In the genomic region with DNA sequence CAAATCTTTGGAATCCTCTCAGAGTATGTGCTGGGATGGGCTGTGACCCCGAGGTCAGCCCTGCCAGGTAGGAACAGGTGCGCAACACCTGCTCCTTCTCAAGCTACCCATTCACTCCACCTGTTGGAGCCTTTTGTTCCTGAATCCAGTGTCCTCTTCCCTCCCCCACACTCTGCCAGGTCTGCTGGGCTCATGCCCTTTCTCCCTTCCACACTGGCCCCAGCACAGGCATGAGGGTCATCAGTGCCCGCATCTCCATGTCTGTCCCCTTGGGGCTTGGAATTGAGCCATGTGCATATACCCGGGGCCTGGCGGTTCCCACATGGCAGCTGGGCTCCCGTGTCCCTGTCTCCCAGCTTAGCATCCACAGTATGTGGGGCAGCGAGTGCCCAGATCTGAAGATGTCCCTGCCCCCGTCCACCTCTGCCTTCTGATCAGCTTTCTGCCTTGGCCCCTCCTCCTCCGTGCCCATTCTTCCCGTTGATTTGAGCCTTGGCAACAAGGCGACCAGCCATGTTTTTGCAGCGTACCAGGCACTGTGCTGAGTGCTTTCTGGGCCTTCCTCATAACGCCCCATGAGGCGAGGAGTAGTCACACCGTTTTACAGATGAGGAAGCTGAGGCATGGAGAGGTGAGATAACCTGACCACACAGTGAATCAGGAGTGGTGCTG, we compare ENCODE assay signal across 19 cellular contexts.
DNase-seq lines count a peak whose midpoint lies in the region; ATAC-seq and TF ChIP-seq lines count a peak whose summit lies in the region.
"Had no signal": no experiment of that assay in that cellular context is flagged by ENCODE, and none has a peak within 500 bp of the region (broad histone marks: within the 10 kb centered on the region; RNA-seq: fewer than 3 reads in every experiment).

No MANE protein-coding gene starts in this region.

- peak; percentile 96 for DNase-seq in DMS53 (lab: John Stamatoyannopoulos, UW)
- peak; percentile 65 for DNase-seq in NCI-H1105 (lab: John Stamatoyannopoulos, UW)
- DNase-seq in NCI-H748 treated with DMSO at 0.1 percent for 48 hours (lab: John Stamatoyannopoulos, UW), result peak; percentile 68
- DNase-seq in mucosa of descending colon, result peak in 1 of 3 donors; percentile 49
- no peak for DNase-seq in stimulated activated CD4-positive, alpha-beta T cell treated with anti-CD3 and anti-CD28 coated beads, Interleukin-4, amount 100 ng/mL, for 24 hours
- DNase-seq in iPS-NIHi11 (ENCODE audit: low spot score), result no peak
- DNase-seq: activated CD8-positive, alpha-beta memory T cell treated with anti-CD3 and anti-CD28 coated beads for 24 hours; activated T-cell treated with anti-CD3 and anti-CD28 coated beads, Interleukin-2, amount 50 U/mL, for 72 hours; effector memory CD8-positive, alpha-beta T cell; heart left ventricle; NCI-H1436 treated with DMSO at 0.1 percent for 48 hours; NCI-H82; occipital lobe; PC-9; T-helper 2 cell had no signal

- H3K4me1 ChIP-seq in mucosa of descending colon (ENCODE audit: low read depth), result peaks cover 24% of the 10 kb centered on the region

- no peaks in the 10 kb centered on the region for H3K9me3 ChIP-seq in mucosa of descending colon
- H3K9me3 ChIP-seq: heart left ventricle, right atrium auricular region had no signal

- no peaks in the 10 kb centered on the region for H3K36me3 ChIP-seq in mucosa of descending colon (ENCODE audit: low read depth)
- H3K36me3 ChIP-seq: heart left ventricle, right atrium auricular region had no signal

- no peak overlapping the region for H3K4me3 ChIP-seq in mucosa of descending colon
- H3K4me3 ChIP-seq: heart left ventricle, PC-9, right atrium auricular region had no signal

- intact Hi-C loops in mucosa of descending colon (cut with DNase I, micrococcal nuclease), result no loop called here

- peak; percentile 35 for ATAC-seq in mucosa of descending colon
- ATAC-seq in HG02870 (IDR thresholded peaks at IDR 0.05; ENCODE audit: unreplicated experiment), result no peak
- no peak for ATAC-seq in esophagus mucosa
- ATAC-seq: activated CD4-positive, CD25-positive, alpha-beta regulatory T cell treated with anti-CD3 and anti-CD28 coated beads, Interleukin-2, amount 50 U/mL, for 24 hours; activated T-cell treated with anti-CD3 and anti-CD28 coated beads, Interleukin-2, amount 50 U/mL, for 72 hours; effector memory CD8-positive, alpha-beta T cell; heart left ventricle had no signal

- TF ChIP-seq CTCF in mucosa of descending colon (IDR thresholded peaks at IDR 0.05), result no peak

Comparison
In these comparisons a context has a peak if more than half of its experiments do, and no peak if none do; other contexts are left out.
1. DNase-seq: peak in DMS53 (single experiment), NCI-H1105 (single experiment) and NCI-H748 treated with DMSO at 0.1 percent for 48 hours (single experiment); none in stimulated activated CD4-positive, alpha-beta T cell treated with anti-CD3 and anti-CD28 coated beads, Interleukin-4, amount 100 ng/mL, for 24 hours (single experiment) and iPS-NIHi11 (single experiment).